ENCODE assay signal across 7 cellular contexts in genomic region chr13:73754727-73755292, GRCh38.
DNase-seq lines count a peak whose midpoint lies in the region; ATAC-seq and TF ChIP-seq lines count a peak whose summit lies in the region.

No MANE protein-coding gene starts in this region.

- no peak overlapping the region for H3K9ac ChIP-seq in IMR-90 (ENCODE audit: low read depth, low read length)
- H3K9ac ChIP-seq in OCI-LY3 (ENCODE audit: low read length), result no peak overlapping the region
- H3K9ac ChIP-seq in liver (ENCODE audit: low read depth in 1 of 2, low read length in 2 of 2), result no peak overlapping the region

- TF ChIP-seq CTCF in IMR-90 (conservative IDR thresholded peaks at IDR 0.05; ENCODE audit: low read depth, low read length) (peak; percentile 75), OCI-LY3 (IDR thresholded peaks at IDR 0.05; ENCODE audit: low read depth, low read length) (peak; percentile 83), liver (IDR thresholded peaks at IDR 0.05; ENCODE audit: low read depth, low read length, missing input control) (peak; percentile 67), uterus (IDR thresholded peaks at IDR 0.05) (peak; percentile 58 to 64 (median 62))

- H3K36me3 ChIP-seq in IMR-90 (ENCODE audit: control insufficient read depth, insufficient read depth, low read length) (no peaks in the 10 kb centered on the region; the same call in 1 of the 2 replicates), OCI-LY3 (replicated peaks; ENCODE audit: low read depth, low read length) (no peaks in the 10 kb centered on the region), liver (ENCODE audit: control insufficient read depth in 4 of 4, insufficient read depth in 3 of 4, low read depth in 1 of 4, low read length in 3 of 4) (no peaks in the 10 kb centered on the region), uterus (no peaks in the 10 kb centered on the region)

- H3K4me3 ChIP-seq in IMR-90 (ENCODE audit: insufficient read depth, low read depth, low read length) (no peak overlapping the region), OCI-LY3 (ENCODE audit: low read length) (no peak overlapping the region), liver (ENCODE audit: low read depth in 1 of 3, low read length in 3 of 3) (no peak overlapping the region), uterus (no peak overlapping the region)

- H3K14ac ChIP-seq in IMR-90 (replicated peaks; ENCODE audit: low read depth, low read length), result no peak overlapping the region

- no TSS peak for BruUV-seq in IMR-90 (replicated peaks; lab: Mats Ljungman, UMichigan)

- H3K27me3 ChIP-seq in IMR-90 (ENCODE audit: control insufficient read depth, insufficient read depth, low read length) (no peaks in the 10 kb centered on the region), OCI-LY3 (ENCODE audit: low read depth, low read length) (no peaks in the 10 kb centered on the region), liver (ENCODE audit: control insufficient read depth in 4 of 4, insufficient read depth in 4 of 4, low read length in 3 of 4) (no peaks in the 10 kb centered on the region), uterus (no peaks in the 10 kb centered on the region)

- no peak overlapping the region for H3K18ac ChIP-seq in IMR-90 (ENCODE audit: low read depth, low read length)

- dilution Hi-C loops in IMR-90 (cut with HindIII; ENCODE audit: low sequenced_read_pairs, unreplicated experiment), result no loop called here

- H4K20me1 ChIP-seq in IMR-90 (ENCODE audit: insufficient read depth, low read length) (no peaks in the 10 kb centered on the region), OCI-LY3 (ENCODE audit: insufficient read depth, low read length) (no peaks in the 10 kb centered on the region)

- POLR2A ChIA-PET in IMR-90 (lab: Charles Lee; ENCODE audit: unreplicated experiment), result no interaction called here

- intact Hi-C loops in IMR-90 (cut with micrococcal nuclease), result loop anchor here (2.0 to 10.0 kb wide), 4 partner anchors 380 to 1500 kb away; partner anchors contain the start of gene KLF12
- intact Hi-C loops in uterus (cut with DNase I; ENCODE audit: low total_unique reads), result no loop called here

- CTCF ChIA-PET in IMR-90 (lab: Yijun Ruan, JAX), result interaction anchor here (0.6 to 0.7 kb wide), 2 partner anchors 498 to 900 kb away, joined by 3 to 8 read pairs; no protein-coding TSS in a partner anchor

- DNase-seq in ELF-1 (ENCODE audit: low read depth, low spot score), result peak; percentile 30
- DNase-seq in IMR-90, result peak; percentile 70
- peak; percentile 75 for DNase-seq in cerebellar cortex (ENCODE audit: low spot score)
- DNase-seq in uterus, result no peak

- H3K4me2 ChIP-seq in IMR-90 (ENCODE audit: low read depth, low read length) (no peak overlapping the region), OCI-LY3 (ENCODE audit: low read length) (no peak overlapping the region)

- WGBS in IMR-90 (ENCODE audit: extremely low coverage in 2 of 2, insufficient read length in 1 of 2), 2 experiments, result no CpG with 5 or more reads among the region's 3 CpGs
- WGBS in liver, result 54% methylated on average over 3 of the region's 3 CpGs

- no peak overlapping the region for H3K56ac ChIP-seq in IMR-90 (ENCODE audit: extremely low read depth, insufficient read depth, low read length)

- H3K79me1 ChIP-seq in IMR-90 (ENCODE audit: low read depth in 1 of 2, low read length in 2 of 2), result peaks cover 0 to 2% of the 10 kb centered on the region in 2 experiments; a peak in 1 of 4 replicates

- H2BK5ac ChIP-seq in IMR-90 (ENCODE audit: low read depth, low read length, poor library complexity, severe bottlenecking), result no peak overlapping the region

- no peak overlapping the region for H4K91ac ChIP-seq in IMR-90 (ENCODE audit: insufficient read depth, low read depth, low read length)

- no peak overlapping the region for H3K4ac ChIP-seq in IMR-90 (ENCODE audit: low read depth, low read length)

- no peak overlapping the region for H2AK5ac ChIP-seq in IMR-90 (ENCODE audit: low read depth, low read length)

- no peak overlapping the region for H4K8ac ChIP-seq in IMR-90 (ENCODE audit: low read depth in 2 of 2, low read length in 2 of 2)

- H2BK20ac ChIP-seq in IMR-90 (ENCODE audit: low read depth, low read length), result no peak overlapping the region

- H2AFZ ChIP-seq in IMR-90 (replicated peaks; ENCODE audit: low read length, poor library complexity), result no peak overlapping the region
- no peak overlapping the region for H2AFZ ChIP-seq in OCI-LY3 (ENCODE audit: low read depth, low read length)

- peak overlapping the region; percentile 7; the same call in 1 of the 2 replicates for H4K5ac ChIP-seq in IMR-90 (ENCODE audit: low read depth, low read length)

- H2AK9ac ChIP-seq in IMR-90 (replicated peaks; ENCODE audit: low read depth, low read length, poor library complexity), result no peak overlapping the region

- H3K27ac ChIP-seq in IMR-90 (ENCODE audit: insufficient read depth, low read length) (no peak overlapping the region), OCI-LY3 (ENCODE audit: low read length) (no peak overlapping the region), liver (ENCODE audit: low read depth in 1 of 2, low read length in 2 of 2) (no peak overlapping the region), uterus (no peak overlapping the region)

- no peak overlapping the region for H3K23ac ChIP-seq in IMR-90 (ENCODE audit: low read depth, low read length)

- no peaks in the 10 kb centered on the region; the same call in 1 of the 2 replicates for H3K9me1 ChIP-seq in IMR-90 (ENCODE audit: insufficient read depth, low read length)

- in situ Hi-C loops in IMR-90 (cut with MboI; ENCODE audit: low sequenced_read_pairs), result loop anchor here (25.0 kb wide), 1 partner anchor 1457 kb away; no protein-coding TSS in a partner anchor

- TF ChIP-seq POLR2A in IMR-90 (IDR thresholded peaks at IDR 0.05; ENCODE audit: low read depth, low read length) (no peak), uterus (IDR thresholded peaks at IDR 0.05) (no peak)

- no peak overlapping the region for H2BK120ac ChIP-seq in IMR-90 (ENCODE audit: low read depth, low read length)

- ATAC-seq in GM21360 (IDR thresholded peaks at IDR 0.05; ENCODE audit: unreplicated experiment) (peak; percentile 73), IMR-90 (ENCODE audit: low read depth) (peak; percentile 79)

- H2BK15ac ChIP-seq in IMR-90 (ENCODE audit: low read depth, low read length), result no peak overlapping the region

- peak; percentile 81 for TF ChIP-seq RAD21 in IMR-90 (IDR thresholded peaks at IDR 0.05; ENCODE audit: low read length)
- peak; percentile 92 to 95 for TF ChIP-seq RAD21 in liver (IDR thresholded peaks at IDR 0.05)

- H3K9me3 ChIP-seq in IMR-90 (ENCODE audit: control insufficient read depth, insufficient read depth, low read length) (no peaks in the 10 kb centered on the region), OCI-LY3 (ENCODE audit: insufficient read depth, low read length) (no peaks in the 10 kb centered on the region), liver (ENCODE audit: control insufficient read depth in 4 of 4, low read length in 3 of 4) (no peaks in the 10 kb centered on the region), uterus (no peaks in the 10 kb centered on the region)

- no peaks in the 10 kb centered on the region for H3K79me2 ChIP-seq in OCI-LY3 (ENCODE audit: low read length)

- H3K4me1 ChIP-seq in IMR-90 (ENCODE audit: control insufficient read depth, insufficient read depth, low read length), result no peaks in the 10 kb centered on the region
- H3K4me1 ChIP-seq in OCI-LY3 (ENCODE audit: low read length), result no peaks in the 10 kb centered on the region
- no peaks in the 10 kb centered on the region for H3K4me1 ChIP-seq in liver (ENCODE audit: control insufficient read depth in 4 of 4, insufficient read depth in 4 of 4, low read length in 3 of 4)
- H3K4me1 ChIP-seq in uterus, result no peaks in the 10 kb centered on the region

TF ChIP-seq in IMR-90, 13 proteins besides CTCF, POLR2A, EP300 and RAD21:
- TF ChIP-seq SMC3 (IDR thresholded peaks at IDR 0.05; ENCODE audit: low read depth, low read length) (peak; percentile 51), CEBPB (IDR thresholded peaks at IDR 0.05; ENCODE audit: low read depth, low read length) (no peak)

TF ChIP-seq in liver, 16 proteins besides CTCF, POLR2A, EP300 and RAD21:
- TF ChIP-seq NR2F2 (IDR thresholded peaks at IDR 0.05) (peak; percentile 11), YY1 (IDR thresholded peaks at IDR 0.05) (no peak)

Comparison
In these comparisons a context has a peak if more than half of its experiments do, and no peak if none do; other contexts are left out.
1. DNase-seq: peak in ELF-1 (single experiment), IMR-90 (single experiment) and cerebellar cortex (single experiment); none in uterus (0 of 2).
2. Peak in every context shown above with its lines, with median percentiles within 50 percentile points of each other: CTCF ChIP-seq.